ENCODE assay signal across 12 cellular contexts in genomic region chr5:164358531-164359259, GRCh38.
DNase-seq lines count a peak whose midpoint lies in the region; ATAC-seq, FAIRE-seq and TF ChIP-seq lines count a peak whose summit lies in the region.
"Had no signal": no experiment of that assay in that cellular context is flagged by ENCODE, and none has a peak within 500 bp of the region (broad histone marks: within the 10 kb centered on the region; RNA-seq: fewer than 3 reads in every experiment).

No MANE protein-coding gene starts in this region.

- peaks cover 12% of the 10 kb centered on the region for H3K4me1 Mint-ChIP-seq in endothelial cell (ENCODE audit: unreplicated experiment)

- ATAC-seq in GM18520 (IDR thresholded peaks at IDR 0.05; ENCODE audit: unreplicated experiment) (peak; percentile 77), HG03025 (IDR thresholded peaks at IDR 0.05; ENCODE audit: low FRiP score, unreplicated experiment) (peak; percentile 59)

- H3K9me3 ChIP-seq in left ventricle myocardium inferior (replicated peaks), result no peaks in the 10 kb centered on the region
- H3K9me3 ChIP-seq: colonic mucosa had no signal

- no peak overlapping the region for H3K4me3 Mint-ChIP-seq in endothelial cell (ENCODE audit: unreplicated experiment)

- no peaks in the 10 kb centered on the region for H3K9me3 Mint-ChIP-seq in endothelial cell (ENCODE audit: unreplicated experiment)

- intact Hi-C loops in left ventricle myocardium inferior (cut with micrococcal nuclease), result no loop called here

- no peak for TF ChIP-seq CTCF in endothelial cell (IDR thresholded peaks at IDR 0.05; ENCODE audit: unreplicated experiment)
- no peak for TF ChIP-seq CTCF in left ventricle myocardium inferior (IDR thresholded peaks at IDR 0.05; ENCODE audit: borderline replicate concordance)

- no peak for FAIRE-seq in urothelium cell line (lab: Jason Lieb, UNC)

- no peaks in the 10 kb centered on the region for H3K36me3 ChIP-seq in left ventricle myocardium inferior
- H3K36me3 ChIP-seq: colonic mucosa had no signal

- no peaks in the 10 kb centered on the region for H3K36me3 Mint-ChIP-seq in endothelial cell (ENCODE audit: low read depth, unreplicated experiment)

- DNase-seq in SW480 (ENCODE audit: low spot score) (peak; percentile 62), iris pigment epithelial cell (ENCODE audit: low read depth) (peak; percentile 64), endothelial cell (ENCODE audit: low spot score) (no peak), left ventricle myocardium inferior (no peak), urothelium cell line (ENCODE audit: low spot score) (no peak)
- no peak for DNase-seq in stimulated activated CD8-positive, alpha-beta memory T cell treated with anti-CD3 and anti-CD28 coated beads, Interleukin-4, amount 100 ng/mL, for 48 hours
- DNase-seq: activated T-cell treated with anti-CD3 and anti-CD28 coated beads, Interleukin-2, amount 50 U/mL, for 48 hours; colonic mucosa; NCI-H774; T1000 had no signal

- no peaks in the 10 kb centered on the region for H3K27me3 ChIP-seq in left ventricle myocardium inferior (ENCODE audit: low read depth)
- H3K27me3 ChIP-seq: colonic mucosa had no signal

- H3K27me3 Mint-ChIP-seq in endothelial cell (ENCODE audit: unreplicated experiment), result no peaks in the 10 kb centered on the region

- no peak overlapping the region for H3K27ac Mint-ChIP-seq in endothelial cell (ENCODE audit: unreplicated experiment)

- no peaks in the 10 kb centered on the region for H3K4me1 ChIP-seq in left ventricle myocardium inferior
- H3K4me1 ChIP-seq: colonic mucosa had no signal

- no peak overlapping the region for H3K4me3 ChIP-seq in left ventricle myocardium inferior
- H3K4me3 ChIP-seq: colonic mucosa had no signal

- no peak overlapping the region for H3K27ac ChIP-seq in left ventricle myocardium inferior (replicated peaks)
- H3K27ac ChIP-seq: colonic mucosa had no signal

Comparison
In these comparisons a context has a peak if more than half of its experiments do, and no peak if none do; other contexts are left out.
1. DNase-seq: peak in SW480 (single experiment) and iris pigment epithelial cell (single experiment); none in endothelial cell (single experiment), left ventricle myocardium inferior (single experiment), stimulated activated CD8-positive, alpha-beta memory T cell treated with anti-CD3 and anti-CD28 coated beads, Interleukin-4, amount 100 ng/mL, for 48 hours (single experiment) and urothelium cell line (single experiment).